In genomic region chr1:156390409-156391144, GRCh38 we compare ENCODE assay signal across 23 cellular contexts. TPM values are rescaled to one million over a fixed set of nuclear protein-coding genes. Genes with fewer than 3 reads are reported as not detected.
"Had no signal": no experiment of that assay in that cellular context is flagged by ENCODE, and none has a peak within 500 bp of the region (broad histone marks: within the 10 kb centered on the region; RNA-seq: fewer than 3 reads in every experiment).

No MANE protein-coding gene starts in this region.

- H3K4me1 ChIP-seq: colonic mucosa, lower lobe of right lung, psoas muscle had no signal

- DNase-seq: activated CD4-positive, alpha-beta memory T cell treated with anti-CD3 and anti-CD28 coated beads for 36 hours; activated gamma-delta T cell treated with Interleukin-2 at 50 U/mL for 16 hours; activated naive CD8-positive, alpha-beta T cell treated with anti-CD3 and anti-CD28 coated beads for 36 hours; activated T-cell treated with anti-CD3 and anti-CD28 coated beads, Interleukin-2, amount 50 U/mL, for 48 hours; colonic mucosa; effector CD4-positive, alpha-beta T cell; left cardiac atrium; lower lobe of right lung; mucosa of descending colon; naive thymus-derived CD8-positive, alpha-beta T cell; occipital lobe; psoas muscle; stimulated activated CD4-positive, alpha-beta T cell treated with anti-CD3 and anti-CD28 coated beads, Interleukin-12 subunit alpha, Interleukin-12 subunit beta, amount 100 ng/mL, for 4 hours; stimulated activated naive CD4-positive, alpha-beta T cell treated with Interleukin-2 at 50 U/mL for 16 hours; SW 1271; T1000 had no signal

- H3K36me3 ChIP-seq: cardiac muscle cell, colonic mucosa, gastroesophageal sphincter, lower lobe of right lung, thoracic aorta had no signal

- H3K4me3 ChIP-seq: cardiac muscle cell, colonic mucosa, gastroesophageal sphincter, hepatocyte, lower lobe of right lung, mucosa of descending colon, psoas muscle, thoracic aorta had no signal

- H3K9me3 ChIP-seq: colonic mucosa, gastroesophageal sphincter, lower lobe of right lung, mucosa of descending colon, psoas muscle, thoracic aorta had no signal

- H3K27ac ChIP-seq: cardiac muscle cell, colonic mucosa, gastroesophageal sphincter, hepatocyte, lower lobe of right lung, psoas muscle, thoracic aorta had no signal

- ATAC-seq: gastroesophageal sphincter; left cardiac atrium; lower lobe of right lung; mucosa of descending colon; naive thymus-derived CD8-positive, alpha-beta T cell; psoas muscle had no signal

RNA-seq across cellular contexts. Expression of gene RHBG, which starts 21.6 kb away (rescaled TPM):
- total RNA-seq: activated CD4-positive, alpha-beta memory T cell treated with anti-CD3 and anti-CD28 coated beads for 36 hours; activated naive CD8-positive, alpha-beta T cell treated with anti-CD3 and anti-CD28 coated beads for 36 hours; astrocyte; cardiac muscle cell; fibroblast of lung; gastroesophageal sphincter; left cardiac atrium; lower lobe of right lung; mucosa of descending colon; naive thymus-derived CD8-positive, alpha-beta T cell; occipital lobe; psoas muscle; thoracic aorta; urinary bladder had no signal

RNA-seq across cellular contexts. Expression of gene TSACC, which starts 52.3 kb away (rescaled TPM):
- total RNA-seq: activated CD4-positive, alpha-beta memory T cell treated with anti-CD3 and anti-CD28 coated beads for 36 hours; activated naive CD8-positive, alpha-beta T cell treated with anti-CD3 and anti-CD28 coated beads for 36 hours; cardiac muscle cell; colonic mucosa; gastroesophageal sphincter; hepatocyte; lower lobe of right lung; naive thymus-derived CD8-positive, alpha-beta T cell; occipital lobe; thoracic aorta; urinary bladder had no signal
